ENCODE assay signal across 34 cellular contexts in the genomic region with DNA sequence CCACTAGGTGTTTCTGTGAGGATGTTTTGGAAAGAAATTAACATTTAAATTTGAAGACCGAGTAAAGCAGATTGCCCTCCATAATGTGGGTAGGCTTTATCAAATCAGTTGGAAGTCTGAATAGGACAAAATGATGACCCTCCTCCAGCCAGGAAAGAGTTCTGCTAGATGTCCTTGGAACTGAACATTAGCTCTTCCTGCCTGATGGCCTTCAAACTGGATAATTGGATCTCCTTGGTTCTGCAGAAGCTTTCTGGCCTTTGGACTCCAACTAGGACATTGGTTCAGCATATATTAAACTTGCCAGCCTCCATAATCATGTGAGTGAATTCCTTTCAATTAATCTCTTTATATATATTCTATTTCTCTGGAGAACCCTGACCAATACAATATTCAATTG.
"Had no signal": no experiment of that assay in that cellular context is flagged by ENCODE, and none has a peak within 500 bp of the region (broad histone marks: within the 10 kb centered on the region; RNA-seq: fewer than 3 reads in every experiment).

No MANE protein-coding gene starts in this region.

- H3K9me3 Mint-ChIP-seq: activated CD4-positive, alpha-beta memory T cell treated with anti-CD3 and anti-CD28 coated beads for 36 hours; activated CD4-positive, alpha-beta T cell treated with anti-CD3 and anti-CD28 coated beads, Interleukin-2, amount 10 ng/mL, durations not matched to agents 24 days and 14 days; activated T-helper 1 cell treated with anti-CD3 and anti-CD28 coated beads, Interleukin-12 subunit alpha, Interleukin-12 subunit beta, Interleukin-2, Interleukin-4 antibody, amounts not matched to agents 30 ng/mL and 10 ng/mL and 1 ng/mL, durations not matched to agents 14 hours and 24 hours and 36 hours; central memory CD8-positive, alpha-beta T cell; dendritic cell treated with granulocyte-macrophage colony-stimulating factor and Interleukin-4, amounts not matched to agents 40 ng/mL and 50 ng/mL, for 4 days; endodermal cell; T-helper 2 cell treated with Interferon-gamma antibody and Interleukin-4, amounts not matched to agents 5 μg/mL and 100 μg/mL, for 36 hours had no signal

- H3K27ac ChIP-seq: brain microvascular endothelial cell, coronary artery, dorsolateral prefrontal cortex had no signal

- ATAC-seq: activated CD4-positive, alpha-beta T cell treated with anti-CD3 and anti-CD28 coated beads for 36 hours; activated CD8-positive, alpha-beta memory T cell treated with anti-CD3 and anti-CD28 coated beads, Interleukin-2, amount 10 ng/mL, durations not matched to agents 7 days and 5 days; activated CD8-positive, alpha-beta T cell treated with anti-CD3 and anti-CD28 coated beads, Interleukin-2, amount 10 ng/mL, durations not matched to agents 7 days and 5 days; esophagus mucosa; T-helper 17 cell had no signal

- H3K27ac Mint-ChIP-seq: activated CD4-positive, alpha-beta memory T cell treated with anti-CD3 and anti-CD28 coated beads for 36 hours; activated CD4-positive, alpha-beta T cell treated with anti-CD3 and anti-CD28 coated beads for 36 hours; activated CD4-positive, alpha-beta T cell treated with anti-CD3 and anti-CD28 coated beads, Interleukin-2, amount 10 ng/mL, durations not matched to agents 24 days and 14 days; activated CD8-positive, alpha-beta memory T cell treated with anti-CD3 and anti-CD28 coated beads, Interleukin-2, amount 10 ng/mL, durations not matched to agents 7 days and 5 days; activated CD8-positive, alpha-beta T cell treated with anti-CD3 and anti-CD28 coated beads, Interleukin-2, amount 10 ng/mL, durations not matched to agents 7 days and 5 days; activated naive CD8-positive, alpha-beta T cell; activated T-helper 1 cell treated with anti-CD3 and anti-CD28 coated beads, Interleukin-12 subunit alpha, Interleukin-12 subunit beta, Interleukin-2, Interleukin-4 antibody, amounts not matched to agents 30 ng/mL and 10 ng/mL and 1 ng/mL, durations not matched to agents 14 hours and 24 hours and 36 hours; dendritic cell treated with granulocyte-macrophage colony-stimulating factor and Interleukin-4, amounts not matched to agents 40 ng/mL and 50 ng/mL, for 4 days; endodermal cell; T-helper 17 cell; T-helper 2 cell treated with Interferon-gamma antibody and Interleukin-4, amounts not matched to agents 5 μg/mL and 100 μg/mL, for 36 hours had no signal

- H3K36me3 Mint-ChIP-seq: activated CD4-positive, alpha-beta memory T cell treated with anti-CD3 and anti-CD28 coated beads for 36 hours; activated CD8-positive, alpha-beta memory T cell treated with anti-CD3 and anti-CD28 coated beads, Interleukin-2, amount 10 ng/mL, durations not matched to agents 7 days and 5 days; activated naive CD8-positive, alpha-beta T cell had no signal

- H3K27me3 Mint-ChIP-seq: activated CD4-positive, alpha-beta memory T cell treated with anti-CD3 and anti-CD28 coated beads for 36 hours; activated CD4-positive, alpha-beta T cell treated with anti-CD3 and anti-CD28 coated beads for 36 hours; activated naive CD8-positive, alpha-beta T cell; central memory CD8-positive, alpha-beta T cell; dendritic cell treated with granulocyte-macrophage colony-stimulating factor and Interleukin-4, amounts not matched to agents 40 ng/mL and 50 ng/mL, for 4 days; T-helper 17 cell had no signal

- H3K4me3 Mint-ChIP-seq: activated CD4-positive, alpha-beta memory T cell treated with anti-CD3 and anti-CD28 coated beads for 36 hours; activated CD4-positive, alpha-beta T cell treated with anti-CD3 and anti-CD28 coated beads for 36 hours; activated CD4-positive, alpha-beta T cell treated with anti-CD3 and anti-CD28 coated beads, Interleukin-2, amount 10 ng/mL, durations not matched to agents 24 days and 14 days; activated CD8-positive, alpha-beta memory T cell treated with anti-CD3 and anti-CD28 coated beads, Interleukin-2, amount 10 ng/mL, durations not matched to agents 7 days and 5 days; activated CD8-positive, alpha-beta T cell treated with anti-CD3 and anti-CD28 coated beads, Interleukin-2, amount 10 ng/mL, durations not matched to agents 7 days and 5 days; activated naive CD8-positive, alpha-beta T cell; activated T-helper 1 cell treated with anti-CD3 and anti-CD28 coated beads, Interleukin-12 subunit alpha, Interleukin-12 subunit beta, Interleukin-2, Interleukin-4 antibody, amounts not matched to agents 30 ng/mL and 10 ng/mL and 1 ng/mL, durations not matched to agents 14 hours and 24 hours and 36 hours; central memory CD8-positive, alpha-beta T cell; dendritic cell treated with granulocyte-macrophage colony-stimulating factor and Interleukin-4, amounts not matched to agents 40 ng/mL and 50 ng/mL, for 4 days; endodermal cell; T-helper 17 cell; T-helper 2 cell treated with Interferon-gamma antibody and Interleukin-4, amounts not matched to agents 5 μg/mL and 100 μg/mL, for 36 hours had no signal

- H3K4me3 ChIP-seq: coronary artery, dorsolateral prefrontal cortex had no signal

- H3K27me3 ChIP-seq: brain microvascular endothelial cell, dorsolateral prefrontal cortex had no signal

- H3K36me3 ChIP-seq: brain microvascular endothelial cell had no signal

- FAIRE-seq: astrocyte, bronchial epithelial cell, frontal cortex had no signal

- DNase-seq: activated CD4-positive, alpha-beta memory T cell treated with anti-CD3 and anti-CD28 coated beads for 36 hours; activated CD4-positive, alpha-beta T cell treated with anti-CD3 and anti-CD28 coated beads for 36 hours; activated CD4-positive, alpha-beta T cell treated with anti-CD3 and anti-CD28 coated beads, Interleukin-2, amount 10 ng/mL, durations not matched to agents 24 days and 14 days; activated CD4-positive, CD25-positive, alpha-beta regulatory T cell; activated CD4-positive, CD25-positive, alpha-beta regulatory T cell treated with anti-CD3 and anti-CD28 coated beads, Interleukin-2, amount 50 U/mL, for 72 hours; activated CD8-positive, alpha-beta memory T cell treated with anti-CD3 and anti-CD28 coated beads, Interleukin-2, amount 10 ng/mL, durations not matched to agents 7 days and 5 days; activated CD8-positive, alpha-beta memory T cell treated with anti-CD3 and anti-CD28 coated beads, Interleukin-2, amount 50 U/mL, for 4 hours; activated CD8-positive, alpha-beta T cell treated with anti-CD3 and anti-CD28 coated beads, Interleukin-2, amount 10 ng/mL, durations not matched to agents 7 days and 5 days; activated gamma-delta T cell; activated naive CD4-positive, alpha-beta T cell treated with anti-CD3 and anti-CD28 coated beads, Interleukin-2, amount 50 U/mL, for 16 hours; activated naive CD4-positive, alpha-beta T cell treated with Interleukin-2 at 50 U/mL for 16 hours; activated T-cell treated with anti-CD3 and anti-CD28 coated beads, Interleukin-2, amount 50 U/mL, for 1 hour; activated T-cell treated with anti-CD3 and anti-CD28 coated beads, Interleukin-2, amount 50 U/mL, for 48 hours; amniotic stem cell; anterior cingulate cortex; brain microvascular endothelial cell; dorsolateral prefrontal cortex; effector memory CD4-positive, alpha-beta T cell; endodermal cell; foreskin fibroblast; head of caudate nucleus; T-helper 1 cell; T-helper 17 cell; T1000 had no signal
